12 cellular contexts compared by ENCODE assay signal in genomic region chr10:89536013-89536354, GRCh38. TPM values are rescaled to one million over a fixed set of nuclear protein-coding genes. Genes with fewer than 3 reads are reported as not detected.
DNase-seq lines count a peak whose midpoint lies in the region; ATAC-seq and TF ChIP-seq lines count a peak whose summit lies in the region.
"Had no signal": no experiment of that assay in that cellular context is flagged by ENCODE, and none has a peak within 500 bp of the region (broad histone marks: within the 10 kb centered on the region; RNA-seq: fewer than 3 reads in every experiment).

No MANE protein-coding gene starts in this region.

- H3K4me3 Mint-ChIP-seq in activated CD4-positive, alpha-beta memory T cell treated with anti-CD3 and anti-CD28 coated beads for 36 hours: no peak overlapping the region
- H3K4me3 Mint-ChIP-seq: activated naive CD4-positive, alpha-beta T cell treated with anti-CD3 and anti-CD28 coated beads, Interleukin-2, amount 10 ng/mL, durations not matched to agents 7 days and 5 days had no signal

- H3K9ac ChIP-seq in endocrine pancreas (ENCODE audit: control insufficient read depth, insufficient read depth, low read length) (peak overlapping the region; percentile 47), liver (ENCODE audit: low read depth in 1 of 2, low read length in 2 of 2) (no peak overlapping the region), subcutaneous abdominal adipose tissue (ENCODE audit: low read length in 5 of 5) (no peak overlapping the region)

- H3K4me3 ChIP-seq in Panc1 (ENCODE audit: low read depth in 2 of 2, low read length in 2 of 2): peak overlapping the region; percentile 35 to 37; a peak in 3 of 4 replicates
- no peak overlapping the region for H3K4me3 ChIP-seq in endocrine pancreas (ENCODE audit: control insufficient read depth, insufficient read depth, low read length)
- peak overlapping the region; percentile 45 to 60 (median 46) for H3K4me3 ChIP-seq in liver (ENCODE audit: low read depth in 1 of 3, low read length in 3 of 3)
- H3K4me3 ChIP-seq in subcutaneous abdominal adipose tissue (ENCODE audit: low read depth in 1 of 5, low read length in 5 of 5): peak overlapping the region in 4 of 5 donors; percentile 27 to 56 (median 46)

- no TSS peak for BruUV-seq in Panc1 (replicated peaks; lab: Mats Ljungman, UMichigan)

- H3K36me3 ChIP-seq in Panc1 (ENCODE audit: control insufficient read depth, insufficient read depth, low read length) (no peaks in the 10 kb centered on the region), endocrine pancreas (ENCODE audit: control insufficient read depth, insufficient read depth, low read length) (no peaks in the 10 kb centered on the region), liver (ENCODE audit: control insufficient read depth in 4 of 4, insufficient read depth in 3 of 4, low read depth in 1 of 4, low read length in 3 of 4) (no peaks in the 10 kb centered on the region), subcutaneous abdominal adipose tissue (ENCODE audit: control insufficient read depth in 5 of 5, insufficient read depth in 5 of 5, low read length in 5 of 5) (no peaks in the 10 kb centered on the region)

- H3K27me3 Mint-ChIP-seq in activated CD4-positive, alpha-beta memory T cell treated with anti-CD3 and anti-CD28 coated beads for 36 hours: peaks cover 50% of the 10 kb centered on the region

- 14% methylated on average over 16 of the region's 16 CpGs for WGBS in liver

- no peak for DNase-seq in Panc1 (ENCODE audit: low read depth, low spot score)
- no peak for DNase-seq in omental fat pad (ENCODE audit: low spot score)
- DNase-seq in activated CD4-positive, alpha-beta T cell treated with anti-CD3 and anti-CD28 coated beads, Interleukin-2, amount 50 U/mL, for 1 hour: no peak
- no peak for DNase-seq in T-helper 1 cell
- DNase-seq in activated CD4-positive, alpha-beta memory T cell treated with anti-CD3 and anti-CD28 coated beads for 36 hours: no peak
- DNase-seq: activated naive CD4-positive, alpha-beta T cell treated with anti-CD3 and anti-CD28 coated beads, Interleukin-2, amount 10 ng/mL, durations not matched to agents 7 days and 5 days; foreskin keratinocyte; NCI-H187 treated with DMSO at 0.1 percent for 48 hours had no signal

- no peak overlapping the region for H3K27ac Mint-ChIP-seq in activated CD4-positive, alpha-beta memory T cell treated with anti-CD3 and anti-CD28 coated beads for 36 hours
- H3K27ac Mint-ChIP-seq: activated naive CD4-positive, alpha-beta T cell treated with anti-CD3 and anti-CD28 coated beads, Interleukin-2, amount 10 ng/mL, durations not matched to agents 7 days and 5 days had no signal

- H3K27ac ChIP-seq in Panc1 (ENCODE audit: low read length) (no peak overlapping the region), liver (ENCODE audit: low read depth in 1 of 2, low read length in 2 of 2) (no peak overlapping the region), subcutaneous abdominal adipose tissue (ENCODE audit: low read depth, low read length) (no peak overlapping the region)
- H3K27ac ChIP-seq: foreskin keratinocyte, VCaP had no signal

- no peak for TF ChIP-seq CTCF in Panc1 (IDR thresholded peaks at IDR 0.05)
- TF ChIP-seq CTCF in liver (IDR thresholded peaks at IDR 0.05; ENCODE audit: low read depth, low read length, missing input control): no peak
- TF ChIP-seq CTCF in omental fat pad (IDR thresholded peaks at IDR 0.05): no peak

- CTCF ChIA-PET in Panc1 (lab: Charles Lee): no interaction called here
- CTCF ChIA-PET in activated CD4-positive, alpha-beta memory T cell treated with anti-CD3 and anti-CD28 coated beads for 36 hours (lab: Charles Lee): interaction anchor here (0.9 kb wide), 1 partner anchor 29 kb away, joined by 3 read pairs; no protein-coding TSS in a partner anchor

- no peak for TF ChIP-seq RAD21 in liver (IDR thresholded peaks at IDR 0.05)

- H3K27me3 ChIP-seq in Panc1 (ENCODE audit: control insufficient read depth, insufficient read depth, low read length) (peaks cover 49% of the 10 kb centered on the region), endocrine pancreas (ENCODE audit: control insufficient read depth, insufficient read depth, low read length) (no peaks in the 10 kb centered on the region), liver (ENCODE audit: control insufficient read depth in 4 of 4, insufficient read depth in 4 of 4, low read length in 3 of 4) (no peaks in the 10 kb centered on the region), subcutaneous abdominal adipose tissue (ENCODE audit: control insufficient read depth in 5 of 5, insufficient read depth in 4 of 5, low read length in 5 of 5) (peaks cover 12 to 33% (median 15%) of the 10 kb centered on the region in 5 donors)

- no peaks in the 10 kb centered on the region for H3K9me3 Mint-ChIP-seq in activated CD4-positive, alpha-beta memory T cell treated with anti-CD3 and anti-CD28 coated beads for 36 hours
- H3K9me3 Mint-ChIP-seq: activated naive CD4-positive, alpha-beta T cell treated with anti-CD3 and anti-CD28 coated beads, Interleukin-2, amount 10 ng/mL, durations not matched to agents 7 days and 5 days had no signal

- no peak for ATAC-seq in Panc1
- ATAC-seq in omental fat pad (ENCODE audit: low FRiP score): no peak

- H3K9me3 ChIP-seq in Panc1 (ENCODE audit: control insufficient read depth, insufficient read depth, low read depth, low read length): no peaks in the 10 kb centered on the region
- no peaks in the 10 kb centered on the region for H3K9me3 ChIP-seq in endocrine pancreas (ENCODE audit: control insufficient read depth, low read length)
- no peaks in the 10 kb centered on the region for H3K9me3 ChIP-seq in liver (ENCODE audit: control insufficient read depth in 4 of 4, low read length in 3 of 4)
- H3K9me3 ChIP-seq in subcutaneous abdominal adipose tissue (ENCODE audit: control insufficient read depth in 5 of 5, low read length in 5 of 5): no peaks in the 10 kb centered on the region

- in situ Hi-C loops in Panc1 (cut with HindIII; ENCODE audit: low pct_unique_long_range_greater_than_20kb, low sequenced_read_pairs): no loop called here

- intact Hi-C loops in Panc1 (cut with micrococcal nuclease; ENCODE audit: unreplicated experiment): no loop called here
- intact Hi-C loops in activated CD4-positive, alpha-beta memory T cell treated with anti-CD3 and anti-CD28 coated beads for 36 hours (cut with micrococcal nuclease): no loop called here

- H3K4me1 ChIP-seq in Panc1 (ENCODE audit: control insufficient read depth, insufficient read depth, low read length): peaks cover 6% of the 10 kb centered on the region; the same call in 1 of the 2 replicates
- H3K4me1 ChIP-seq in endocrine pancreas (ENCODE audit: control insufficient read depth, insufficient read depth, low read length): peaks cover 21% of the 10 kb centered on the region
- H3K4me1 ChIP-seq in liver (ENCODE audit: control insufficient read depth in 4 of 4, insufficient read depth in 4 of 4, low read length in 3 of 4): peaks cover 6 to 11% (median 10%) of the 10 kb centered on the region in 4 donors
- peaks cover 0 to 12% (median 11%) of the 10 kb centered on the region in 5 donors for H3K4me1 ChIP-seq in subcutaneous abdominal adipose tissue (ENCODE audit: control insufficient read depth in 5 of 5, insufficient read depth in 5 of 5, low read length in 5 of 5)

- POLR2A ChIA-PET in Panc1 (lab: Charles Lee): interaction anchor here (0.5 kb wide), 1 partner anchor 123 kb away, joined by 3 read pairs; no protein-coding TSS in a partner anchor
- POLR2A ChIA-PET in activated CD4-positive, alpha-beta memory T cell treated with anti-CD3 and anti-CD28 coated beads for 36 hours (lab: Charles Lee): no interaction called here

- H3K36me3 Mint-ChIP-seq in activated CD4-positive, alpha-beta memory T cell treated with anti-CD3 and anti-CD28 coated beads for 36 hours: no peaks in the 10 kb centered on the region
- H3K36me3 Mint-ChIP-seq: activated naive CD4-positive, alpha-beta T cell treated with anti-CD3 and anti-CD28 coated beads, Interleukin-2, amount 10 ng/mL, durations not matched to agents 7 days and 5 days had no signal

- peaks cover 10% of the 10 kb centered on the region for H3K4me1 Mint-ChIP-seq in activated CD4-positive, alpha-beta memory T cell treated with anti-CD3 and anti-CD28 coated beads for 36 hours (ENCODE audit: low read depth)

TF ChIP-seq in liver, 16 proteins besides CTCF, POLR2A, EP300 and RAD21:
- TF ChIP-seq NR2F2 (IDR thresholded peaks at IDR 0.05) (no peak), FOXA2 (IDR thresholded peaks at IDR 0.05) (no peak), HNF4A (conservative IDR thresholded peaks at IDR 0.05) (peak in 1 of 2 donors; percentile 55), JUND (IDR thresholded peaks at IDR 0.05) (no peak), ATF3 (IDR thresholded peaks at IDR 0.05) (no peak), HNF4G (IDR thresholded peaks at IDR 0.05) (no peak)

RNA-seq across cellular contexts. Expression of gene SLC16A12, which starts 0.6 kb away (rescaled TPM):
- total RNA-seq in Panc1 (2021; ENCODE audit: unreplicated experiment): not detected
- polyA plus RNA-seq in Panc1 (2012; ENCODE audit: insufficient read length): not detected
- total RNA-seq in liver: 10 to 100 TPM in 1 of 2 donors, 1 to 10 TPM in 1; 1.5 to 10.7 TPM
- under 1 TPM; 0.03 to 0.38 TPM for polyA plus RNA-seq in liver
- 1 to 10 TPM in 3 of 4 donors, under 1 TPM in 1; 0.72 to 5.8 (median 3.0) TPM for total RNA-seq in omental fat pad
- total RNA-seq in activated CD4-positive, alpha-beta memory T cell treated with anti-CD3 and anti-CD28 coated beads for 36 hours: not detected
